15 cellular contexts compared by ENCODE assay signal in genomic region chr4:108425988-108426387, GRCh38.
A peak's percentile ranks its signal among the peaks of the same experiment; 100 is the strongest.
DNase-seq lines count a peak whose midpoint lies in the region; ATAC-seq and TF ChIP-seq lines count a peak whose summit lies in the region.
"Had no signal": no experiment of that assay in that cellular context is flagged by ENCODE, and none has a peak within 500 bp of the region (broad histone marks: within the 10 kb centered on the region; RNA-seq: fewer than 3 reads in every experiment).

No MANE protein-coding gene starts in this region.

- peak overlapping the region; percentile 81 for H3K27ac Mint-ChIP-seq in activated naive CD4-positive, alpha-beta T cell treated with anti-CD3 and anti-CD28 coated beads, Interleukin-2, amount 50 U/mL, for 24 hours
- peak overlapping the region; percentile 4 for H3K27ac Mint-ChIP-seq in T-helper 2 cell treated with Interferon-gamma antibody and Interleukin-4, amounts not matched to agents 5 μg/mL and 100 μg/mL, for 36 hours

- no peak for DNase-seq in activated naive CD4-positive, alpha-beta T cell treated with Interleukin-2 at 50 U/mL for 16 hours
- DNase-seq in T-helper 2 cell treated with Interferon-gamma antibody and Interleukin-4, amounts not matched to agents 5 μg/mL and 100 μg/mL, for 36 hours (ENCODE audit: low spot score) = no peak
- DNase-seq in fibroblast of pulmonary artery (ENCODE audit: low read depth) (peak; percentile 29), stromal cell of bone marrow (ENCODE audit: low read depth) (peak; percentile 81), gastrocnemius medialis (no peak), epidermal melanocyte (ENCODE audit: insufficient read length, low spot score) (no peak), mucosa of descending colon (no peak)
- DNase-seq: activated CD4-positive, alpha-beta T cell treated with anti-CD3 and anti-CD28 coated beads for 1 hour; BE2C; NCI-H1105; NCI-H69; SJCRH30; tibial artery had no signal

- H3K27ac ChIP-seq in gastrocnemius medialis = no peak overlapping the region
- H3K27ac ChIP-seq: SJCRH30, tibial artery had no signal

- no peaks in the 10 kb centered on the region for H3K27me3 Mint-ChIP-seq in activated naive CD4-positive, alpha-beta T cell treated with anti-CD3 and anti-CD28 coated beads, Interleukin-2, amount 50 U/mL, for 24 hours
- peaks cover 15% of the 10 kb centered on the region for H3K27me3 Mint-ChIP-seq in T-helper 2 cell treated with Interferon-gamma antibody and Interleukin-4, amounts not matched to agents 5 μg/mL and 100 μg/mL, for 36 hours (ENCODE audit: low read depth)

- H3K4me3 ChIP-seq in fibroblast of pulmonary artery (replicated peaks; ENCODE audit: low read depth, low read length) (no peak overlapping the region), gastrocnemius medialis (no peak overlapping the region), mucosa of descending colon (no peak overlapping the region)
- H3K4me3 ChIP-seq: SJCRH30, tibial artery had no signal

- H3K4me1 ChIP-seq in gastrocnemius medialis = no peaks in the 10 kb centered on the region
- H3K4me1 ChIP-seq in mucosa of descending colon (ENCODE audit: low read depth) = no peaks in the 10 kb centered on the region
- H3K4me1 ChIP-seq: BE2C, SJCRH30, tibial artery had no signal

- H3K36me3 Mint-ChIP-seq in activated naive CD4-positive, alpha-beta T cell treated with anti-CD3 and anti-CD28 coated beads, Interleukin-2, amount 50 U/mL, for 24 hours = peaks cover 2% of the 10 kb centered on the region
- H3K36me3 Mint-ChIP-seq in T-helper 2 cell treated with Interferon-gamma antibody and Interleukin-4, amounts not matched to agents 5 μg/mL and 100 μg/mL, for 36 hours (ENCODE audit: low read depth) = peaks cover 2% of the 10 kb centered on the region

- H3K9me3 ChIP-seq in gastrocnemius medialis = no peaks in the 10 kb centered on the region
- no peaks in the 10 kb centered on the region for H3K9me3 ChIP-seq in mucosa of descending colon
- H3K9me3 ChIP-seq: BE2C, tibial artery had no signal

- TF ChIP-seq POLR2A in gastrocnemius medialis (IDR thresholded peaks at IDR 0.05) = no peak

- intact Hi-C loops in gastrocnemius medialis (cut with DNase I; ENCODE audit: low total_unique reads) = no loop called here
- intact Hi-C loops in mucosa of descending colon (cut with DNase I, micrococcal nuclease) = no loop called here

- TF ChIP-seq CTCF in fibroblast of pulmonary artery (IDR thresholded peaks at IDR 0.05; ENCODE audit: low read length, missing control alignments) = no peak
- TF ChIP-seq CTCF in gastrocnemius medialis (IDR thresholded peaks at IDR 0.05 in 4 of 5, conservative IDR thresholded peaks at IDR 0.05 in 1 of 5) = no peak
- no peak for TF ChIP-seq CTCF in mucosa of descending colon (IDR thresholded peaks at IDR 0.05)

- H3K27me3 ChIP-seq in gastrocnemius medialis = no peaks in the 10 kb centered on the region
- H3K27me3 ChIP-seq: BE2C, SJCRH30, tibial artery had no signal

- in situ Hi-C loops in gastrocnemius medialis (cut with MboI; ENCODE audit: low sequenced_read_pairs in 4 of 4) = no loop called here

- ATAC-seq in gastrocnemius medialis = no peak
- ATAC-seq in mucosa of descending colon = no peak
- ATAC-seq: sciatic nerve had no signal

- no peaks in the 10 kb centered on the region for H3K36me3 ChIP-seq in gastrocnemius medialis
- H3K36me3 ChIP-seq in mucosa of descending colon (ENCODE audit: low read depth) = no peaks in the 10 kb centered on the region
- H3K36me3 ChIP-seq: BE2C, SJCRH30, tibial artery had no signal

- H3K9me3 Mint-ChIP-seq in activated naive CD4-positive, alpha-beta T cell treated with anti-CD3 and anti-CD28 coated beads, Interleukin-2, amount 50 U/mL, for 24 hours = peaks cover 4% of the 10 kb centered on the region
- peaks cover 18% of the 10 kb centered on the region for H3K9me3 Mint-ChIP-seq in T-helper 2 cell treated with Interferon-gamma antibody and Interleukin-4, amounts not matched to agents 5 μg/mL and 100 μg/mL, for 36 hours

- peaks cover 30% of the 10 kb centered on the region for H3K4me1 Mint-ChIP-seq in activated naive CD4-positive, alpha-beta T cell treated with anti-CD3 and anti-CD28 coated beads, Interleukin-2, amount 50 U/mL, for 24 hours
- H3K4me1 Mint-ChIP-seq in T-helper 2 cell treated with Interferon-gamma antibody and Interleukin-4, amounts not matched to agents 5 μg/mL and 100 μg/mL, for 36 hours (ENCODE audit: low read depth) = peaks cover 16% of the 10 kb centered on the region

- H3K4me3 Mint-ChIP-seq in activated naive CD4-positive, alpha-beta T cell treated with anti-CD3 and anti-CD28 coated beads, Interleukin-2, amount 50 U/mL, for 24 hours = no peak overlapping the region
- H3K4me3 Mint-ChIP-seq in T-helper 2 cell treated with Interferon-gamma antibody and Interleukin-4, amounts not matched to agents 5 μg/mL and 100 μg/mL, for 36 hours = peak overlapping the region; percentile 51

Comparison
In these comparisons a context has a peak if more than half of its experiments do, and no peak if none do; other contexts are left out.
1. DNase-seq: peak in fibroblast of pulmonary artery (single experiment) and stromal cell of bone marrow (single experiment); none in activated naive CD4-positive, alpha-beta T cell treated with Interleukin-2 at 50 U/mL for 16 hours (single experiment), T-helper 2 cell treated with Interferon-gamma antibody and Interleukin-4, amounts not matched to agents 5 μg/mL and 100 μg/mL, for 36 hours (single experiment), gastrocnemius medialis (0 of 2), epidermal melanocyte (single experiment) and mucosa of descending colon (0 of 3).